Comparison of ENCODE assay signal across 17 cellular contexts in the genomic region with DNA sequence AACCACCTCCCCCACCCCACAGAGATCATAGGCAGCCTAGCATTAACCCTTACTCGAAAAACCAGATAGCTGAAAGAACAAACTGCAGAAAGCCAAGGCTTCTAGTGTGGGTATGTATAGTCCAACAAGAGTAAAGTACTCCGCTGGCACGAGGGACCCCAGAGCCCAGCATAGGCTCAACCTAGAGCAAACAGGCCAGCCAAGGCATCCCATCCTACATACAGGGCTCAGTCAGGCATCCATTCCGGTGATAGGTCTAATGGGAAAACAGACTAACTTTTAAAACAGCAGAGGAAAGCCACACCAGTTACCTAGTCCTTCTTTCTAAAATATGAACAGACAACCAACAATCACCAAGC. TPM values are rescaled to one million over a fixed set of nuclear protein-coding genes. Genes with fewer than 3 reads are reported as not detected.
DNase-seq lines count a peak whose midpoint lies in the region; ATAC-seq and TF ChIP-seq lines count a peak whose summit lies in the region.
"Had no signal": no experiment of that assay in that cellular context is flagged by ENCODE, and none has a peak within 500 bp of the region (broad histone marks: within the 10 kb centered on the region; RNA-seq: fewer than 3 reads in every experiment).

No MANE protein-coding gene starts in this region.

- no peaks in the 10 kb centered on the region for H4K20me1 ChIP-seq in Karpas-422 (ENCODE audit: insufficient read depth, low read depth, low read length)

- POLR2A ChIA-PET in WTC11 (lab: Charles Lee), result no interaction called here

- 0 out of 2 replicates have a peak overlapping the region, but pooled peaks have one; percentile 23 for H3K27ac Mint-ChIP-seq in WTC11
- H3K27ac Mint-ChIP-seq: HFFc6; stimulated activated naive CD8-positive, alpha-beta T cell treated with anti-CD3 and anti-CD28 coated beads, Interleukin-15, Interleukin-2, amounts not matched to agents 100 ng/mL and 50 ng/mL, for 24 hours had no signal

- H3K9ac ChIP-seq in Karpas-422 (ENCODE audit: low read length), result no peak overlapping the region

- intact Hi-C loops in tibial artery (cut with DNase I; ENCODE audit: low total_unique reads), result no loop called here

- 0 out of 2 replicates have a peak, but pooled peaks cover 6% of the 10 kb centered on the region for H3K4me1 Mint-ChIP-seq in WTC11

- H3K36me3 Mint-ChIP-seq in WTC11, result no peaks in the 10 kb centered on the region

- no peaks in the 10 kb centered on the region for H3K79me2 ChIP-seq in Karpas-422 (ENCODE audit: low read length)

- H3K27me3 ChIP-seq in muscle layer of duodenum (ENCODE audit: low read depth, low read length), result no peaks in the 10 kb centered on the region
- H3K27me3 ChIP-seq in tibial artery, result no peaks in the 10 kb centered on the region
- H3K27me3 ChIP-seq in Karpas-422 (ENCODE audit: low read length), result no peaks in the 10 kb centered on the region
- no peaks in the 10 kb centered on the region for H3K27me3 ChIP-seq in right atrium auricular region

- no peaks in the 10 kb centered on the region for H3K27me3 Mint-ChIP-seq in WTC11 (ENCODE audit: low read depth)
- H3K27me3 Mint-ChIP-seq: stimulated activated naive CD8-positive, alpha-beta T cell treated with anti-CD3 and anti-CD28 coated beads, Interleukin-15, Interleukin-2, amounts not matched to agents 100 ng/mL and 50 ng/mL, for 24 hours had no signal

- H3K36me3 ChIP-seq in muscle layer of duodenum (ENCODE audit: control insufficient read depth in 1 of 2, insufficient read depth in 2 of 2, low read length in 2 of 2) (no peaks in the 10 kb centered on the region), tibial artery (no peaks in the 10 kb centered on the region), Karpas-422 (ENCODE audit: insufficient read depth, low read length) (no peaks in the 10 kb centered on the region), right atrium auricular region (no peaks in the 10 kb centered on the region)

- TF ChIP-seq CTCF in WTC11 (IDR thresholded peaks at IDR 0.05), result no peak
- no peak for TF ChIP-seq CTCF in coronary artery (IDR thresholded peaks at IDR 0.05)
- TF ChIP-seq CTCF in tibial artery (IDR thresholded peaks at IDR 0.05), result no peak
- TF ChIP-seq CTCF in right atrium auricular region (IDR thresholded peaks at IDR 0.05), result no peak

- no peak overlapping the region for H2AFZ ChIP-seq in Karpas-422 (ENCODE audit: low read length)

- no peak overlapping the region for H3K4me2 ChIP-seq in Karpas-422 (ENCODE audit: low read depth, low read length, poor library complexity, severe bottlenecking)

- ATAC-seq in WTC11, result peak; percentile 36; the same call in 1 of the 2 replicates
- ATAC-seq: right cardiac atrium had no signal

- no peak overlapping the region for H3K4me3 Mint-ChIP-seq in WTC11
- H3K4me3 Mint-ChIP-seq: HFFc6; stimulated activated naive CD8-positive, alpha-beta T cell treated with anti-CD3 and anti-CD28 coated beads, Interleukin-15, Interleukin-2, amounts not matched to agents 100 ng/mL and 50 ng/mL, for 24 hours had no signal

- H3K9me3 ChIP-seq in muscle layer of duodenum (ENCODE audit: control insufficient read depth in 1 of 2, low read length in 2 of 2) (no peaks in the 10 kb centered on the region), tibial artery (no peaks in the 10 kb centered on the region), Karpas-422 (ENCODE audit: low read length) (no peaks in the 10 kb centered on the region), right atrium auricular region (no peaks in the 10 kb centered on the region)

- CTCF ChIA-PET in WTC11 (lab: Charles Lee), result interaction anchor here (1.5 to 2.5 kb wide), 2 partner anchors 17 to 42 kb away, joined by 4 to 10 read pairs; a partner anchor contains a TSS

- peaks cover 7 to 32% of the 10 kb centered on the region in 2 donors for H3K4me1 ChIP-seq in muscle layer of duodenum (ENCODE audit: control insufficient read depth in 1 of 2, insufficient read depth in 2 of 2, low read length in 2 of 2)
- peaks cover 0 to 74% (median 34%) of the 10 kb centered on the region in 4 donors for H3K4me1 ChIP-seq in tibial artery
- H3K4me1 ChIP-seq in Karpas-422 (ENCODE audit: low read length), result peaks cover 8% of the 10 kb centered on the region; the same call in 1 of the 2 replicates
- H3K4me1 ChIP-seq in right atrium auricular region, result peaks cover 0 to 41% of the 10 kb centered on the region in 2 donors

- no peak overlapping the region for H3K4me3 ChIP-seq in coronary artery
- H3K4me3 ChIP-seq in muscle layer of duodenum (ENCODE audit: low read depth in 1 of 2, low read length in 2 of 2), result no peak overlapping the region
- H3K4me3 ChIP-seq in tibial artery, result no peak overlapping the region
- no peak overlapping the region for H3K4me3 ChIP-seq in Karpas-422 (ENCODE audit: low read length)
- no peak overlapping the region for H3K4me3 ChIP-seq in right atrium auricular region

- DNase-seq in WTC11 (ENCODE audit: low spot score) (no peak), coronary artery (ENCODE audit: low spot score) (no peak), tibial artery (no peak), T-helper 9 cell (no peak), Karpas-422 (no peak), right atrium auricular region (ENCODE audit: low spot score) (no peak)
- DNase-seq: activated CD4-positive, CD25-positive, alpha-beta regulatory T cell; central memory CD4-positive, alpha-beta T cell; HFFc6; KG1; kidney; NCI-H1092; NCI-H526 treated with DMSO at 0.1 percent for 48 hours; right cardiac atrium; SIG-M5 had no signal

- no peaks in the 10 kb centered on the region for H3K9me3 Mint-ChIP-seq in WTC11
- H3K9me3 Mint-ChIP-seq: HFFc6; stimulated activated naive CD8-positive, alpha-beta T cell treated with anti-CD3 and anti-CD28 coated beads, Interleukin-15, Interleukin-2, amounts not matched to agents 100 ng/mL and 50 ng/mL, for 24 hours had no signal

- no peaks in the 10 kb centered on the region for H3K9me2 ChIP-seq in Karpas-422 (replicated peaks; ENCODE audit: insufficient read depth, low read length)

- H3K27ac ChIP-seq in coronary artery, result peak overlapping the region; percentile 38 to 43
- peak overlapping the region; percentile 40 for H3K27ac ChIP-seq in muscle layer of duodenum (ENCODE audit: low read length)
- H3K27ac ChIP-seq in tibial artery, result peak overlapping the region; percentile 42 to 60
- no peak overlapping the region for H3K27ac ChIP-seq in Karpas-422 (ENCODE audit: low read length)
- no peak overlapping the region for H3K27ac ChIP-seq in right atrium auricular region

TF ChIP-seq in WTC11, 78 proteins besides CTCF, POLR2A, EP300 and RAD21:
- TF ChIP-seq MXD4 (CRISPR knock-in tag; IDR thresholded peaks at IDR 0.05; ENCODE audit: borderline replicate concordance), result no peak
- no peak for TF ChIP-seq GRHL2 (CRISPR knock-in tag; IDR thresholded peaks at IDR 0.05; ENCODE audit: insufficient replicate concordance, severe bottlenecking)
- TF ChIP-seq JUN (CRISPR knock-in tag; IDR thresholded peaks at IDR 0.05), result no peak
- TF ChIP-seq, protein P1, sequence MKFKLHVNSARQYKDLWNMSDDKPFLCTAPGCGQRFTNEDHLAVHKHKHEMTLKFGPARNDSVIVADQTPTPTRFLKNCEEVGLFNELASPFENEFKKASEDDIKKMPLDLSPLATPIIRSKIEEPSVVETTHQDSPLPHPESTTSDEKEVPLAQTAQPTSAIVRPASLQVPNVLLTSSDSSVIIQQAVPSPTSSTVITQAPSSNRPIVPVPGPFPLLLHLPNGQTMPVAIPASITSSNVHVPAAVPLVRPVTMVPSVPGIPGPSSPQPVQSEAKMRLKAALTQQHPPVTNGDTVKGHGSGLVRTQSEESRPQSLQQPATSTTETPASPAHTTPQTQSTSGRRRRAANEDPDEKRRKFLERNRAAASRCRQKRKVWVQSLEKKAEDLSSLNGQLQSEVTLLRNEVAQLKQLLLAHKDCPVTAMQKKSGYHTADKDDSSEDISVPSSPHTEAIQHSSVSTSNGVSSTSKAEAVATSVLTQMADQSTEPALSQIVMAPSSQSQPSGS (CRISPR knock-in tag; IDR thresholded peaks at IDR 0.05; ENCODE audit: borderline replicate concordance, low read depth), result no peak
- TF ChIP-seq RORB (CRISPR knock-in tag; IDR thresholded peaks at IDR 0.05), result no peak
- TF ChIP-seq ZNF232 (CRISPR knock-in tag; IDR thresholded peaks at IDR 0.05), result no peak
- TF ChIP-seq, protein P2, sequence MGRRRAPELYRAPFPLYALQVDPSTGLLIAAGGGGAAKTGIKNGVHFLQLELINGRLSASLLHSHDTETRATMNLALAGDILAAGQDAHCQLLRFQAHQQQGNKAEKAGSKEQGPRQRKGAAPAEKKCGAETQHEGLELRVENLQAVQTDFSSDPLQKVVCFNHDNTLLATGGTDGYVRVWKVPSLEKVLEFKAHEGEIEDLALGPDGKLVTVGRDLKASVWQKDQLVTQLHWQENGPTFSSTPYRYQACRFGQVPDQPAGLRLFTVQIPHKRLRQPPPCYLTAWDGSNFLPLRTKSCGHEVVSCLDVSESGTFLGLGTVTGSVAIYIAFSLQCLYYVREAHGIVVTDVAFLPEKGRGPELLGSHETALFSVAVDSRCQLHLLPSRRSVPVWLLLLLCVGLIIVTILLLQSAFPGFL (CRISPR knock-in tag; IDR thresholded peaks at IDR 0.05; ENCODE audit: borderline replicate concordance), result no peak
- TF ChIP-seq ELF4 (CRISPR knock-in tag; IDR thresholded peaks at IDR 0.05; ENCODE audit: low read depth), result no peak
- no peak for TF ChIP-seq HMGA2 (CRISPR knock-in tag; IDR thresholded peaks at IDR 0.05)

RNA-seq across cellular contexts. Expression of a gene that starts 17.8 kb away (rescaled TPM):
- total RNA-seq in WTC11 (2021) (4.4 to 4.8 TPM (median 4.7 TPM) in 3 replicates), right atrium auricular region (1 to 10 TPM; 5.9 to 7.9 TPM)
- total RNA-seq in Karpas-422 (2014; rRNA removed; shearing (Covaris generic); ENCODE audit: low replicate concordance), result 0.61 and 1.7 TPM in 2 replicates

Comparison
In these comparisons a context has a peak if more than half of its experiments do, and no peak if none do; other contexts are left out.
1. H3K27ac ChIP-seq: peak in coronary artery (2 of 2), muscle layer of duodenum (single experiment) and tibial artery (2 of 2); none in Karpas-422 (single experiment) and right atrium auricular region (0 of 2).